20 cellular contexts compared by ENCODE assay signal in genomic region chr22:23395476-23396361, GRCh38.
DNase-seq lines count a peak whose midpoint lies in the region; ATAC-seq, FAIRE-seq and TF ChIP-seq lines count a peak whose summit lies in the region.
"Had no signal": no experiment of that assay in that cellular context is flagged by ENCODE, and none has a peak within 500 bp of the region (broad histone marks: within the 10 kb centered on the region; RNA-seq: fewer than 3 reads in every experiment).

No MANE protein-coding gene starts in this region.

- H3K27me3 ChIP-seq in right cardiac atrium (ENCODE audit: control insufficient read depth, insufficient read depth) (no peaks in the 10 kb centered on the region), RWPE2 (ENCODE audit: insufficient read depth, poor library complexity, severe bottlenecking) (no peaks in the 10 kb centered on the region), GM23338 (ENCODE audit: insufficient read depth) (no peaks in the 10 kb centered on the region)

- H3K4me3 ChIP-seq in right cardiac atrium (ENCODE audit: low read length): no peak overlapping the region
- no peak overlapping the region for H3K4me3 ChIP-seq in RWPE2 (ENCODE audit: severe bottlenecking)
- no peak overlapping the region for H3K4me3 ChIP-seq in GM23338
- H3K4me3 ChIP-seq: PC-9 had no signal

- H3K9me2 ChIP-seq in GM23338 (ENCODE audit: insufficient read depth): no peaks in the 10 kb centered on the region

- H4K20me1 ChIP-seq in GM23338 (replicated peaks; ENCODE audit: insufficient read depth): no peaks in the 10 kb centered on the region

- no peaks in the 10 kb centered on the region for H3K4me1 ChIP-seq in right cardiac atrium (ENCODE audit: control insufficient read depth, insufficient read depth, low read length)
- no peaks in the 10 kb centered on the region for H3K4me1 ChIP-seq in RWPE2 (ENCODE audit: insufficient read depth, poor library complexity, severe bottlenecking)
- no peaks in the 10 kb centered on the region for H3K4me1 ChIP-seq in GM23338 (ENCODE audit: insufficient read depth)

- H3K27me3 Mint-ChIP-seq in mesothelial cell of epicardium (ENCODE audit: low read depth) (no peaks in the 10 kb centered on the region), GM23338 (ENCODE audit: insufficient read depth, low read depth, poor library complexity) (peaks cover 9% of the 10 kb centered on the region)
- H3K27me3 Mint-ChIP-seq: CD4-positive, CD25-positive, alpha-beta regulatory T cell had no signal

- no peaks in the 10 kb centered on the region for H3K79me2 ChIP-seq in GM23338 (replicated peaks; ENCODE audit: insufficient read depth)

- no peaks in the 10 kb centered on the region for H3K9me3 ChIP-seq in right cardiac atrium (ENCODE audit: control insufficient read depth, low read length)
- H3K9me3 ChIP-seq in RWPE2 (ENCODE audit: severe bottlenecking): no peaks in the 10 kb centered on the region

- intact Hi-C loops in Right ventricle myocardium superior (cut with DNase I) (no loop called here), right cardiac atrium (cut with DNase I) (loop anchor here in 1 of 4 donors (10.0 kb wide), 1 partner anchor 139 kb away; no protein-coding TSS in a partner anchor)

- DNase-seq in Right ventricle myocardium superior (peak; percentile 20), right cardiac atrium (no peak), RWPE2 (ENCODE audit: low spot score) (peak; percentile 60), mesothelial cell of epicardium (ENCODE audit: low spot score in 2 of 2, unreplicated experiment in 2 of 2) (no peak), urothelium cell line (ENCODE audit: low spot score) (no peak), GM23338 (ENCODE audit: low spot score) (no peak), NCI-H2081 (lab: John Stamatoyannopoulos, UW) (no peak)
- no peak for DNase-seq in activated CD4-positive, alpha-beta T cell treated with anti-CD3 and anti-CD28 coated beads for 4 hours
- DNase-seq: CD4-positive, CD25-positive, alpha-beta regulatory T cell; GDM1; KBM-7; NCI-H1105 treated with DMSO at 0.1 percent for 48 hours; NCI-H187 treated with DMSO at 0.1 percent for 48 hours; NCI-H2171; NCI-H446 treated with DMSO at 0.1 percent for 48 hours; NCI-H774; PC-9; SIG-M5 had no signal

- H3K27ac ChIP-seq in right cardiac atrium (ENCODE audit: low read length) (no peak overlapping the region), RWPE2 (ENCODE audit: poor library complexity, severe bottlenecking) (no peak overlapping the region), GM23338 (ENCODE audit: low read depth) (no peak overlapping the region)
- H3K27ac ChIP-seq: PC-9 had no signal

- no peaks in the 10 kb centered on the region for H3F3A ChIP-seq in GM23338 (replicated peaks; ENCODE audit: low read depth)

- H3K36me3 ChIP-seq in RWPE2 (ENCODE audit: low read depth) (no peaks in the 10 kb centered on the region), GM23338 (ENCODE audit: insufficient read depth) (no peaks in the 10 kb centered on the region)

- H3K9me3 Mint-ChIP-seq in mesothelial cell of epicardium (no peaks in the 10 kb centered on the region), GM23338 (no peaks in the 10 kb centered on the region)
- H3K9me3 Mint-ChIP-seq: CD4-positive, CD25-positive, alpha-beta regulatory T cell had no signal

- ATAC-seq in Right ventricle myocardium superior (ENCODE audit: poor library complexity): no peak
- no peak for ATAC-seq in right cardiac atrium
- ATAC-seq in RWPE2 (ENCODE audit: low read depth): no peak
- no peak for ATAC-seq in GM23338
- ATAC-seq: HCT116 had no signal

- H3K4me3 Mint-ChIP-seq in mesothelial cell of epicardium (no peak overlapping the region), GM23338 (no peak overlapping the region)
- H3K4me3 Mint-ChIP-seq: CD4-positive, CD25-positive, alpha-beta regulatory T cell had no signal

- no peak overlapping the region for H3K4me2 ChIP-seq in GM23338
- H3K4me2 ChIP-seq: PC-9 had no signal

- H3K4me1 Mint-ChIP-seq in mesothelial cell of epicardium: peaks cover 56% of the 10 kb centered on the region
- H3K4me1 Mint-ChIP-seq in GM23338: no peaks in the 10 kb centered on the region
- H3K4me1 Mint-ChIP-seq: CD4-positive, CD25-positive, alpha-beta regulatory T cell had no signal

- no peak for TF ChIP-seq CTCF in RWPE2 (IDR thresholded peaks at IDR 0.05; ENCODE audit: poor library complexity, severe bottlenecking)
- no peak for TF ChIP-seq CTCF in mesothelial cell of epicardium (IDR thresholded peaks at IDR 0.05; ENCODE audit: unreplicated experiment)
- no peak for TF ChIP-seq CTCF in GM23338 (conservative IDR thresholded peaks at IDR 0.05; ENCODE audit: low read depth in 2 of 2)

- H3K36me3 Mint-ChIP-seq in mesothelial cell of epicardium (peaks cover 18% of the 10 kb centered on the region), GM23338 (ENCODE audit: low read depth) (no peaks in the 10 kb centered on the region)
- H3K36me3 Mint-ChIP-seq: CD4-positive, CD25-positive, alpha-beta regulatory T cell had no signal

- no peak overlapping the region for H2AFZ ChIP-seq in GM23338
- H2AFZ ChIP-seq: PC-9 had no signal

- WGBS in right cardiac atrium: 85% methylated on average over 15 of the region's 15 CpGs

- H3K27ac Mint-ChIP-seq in mesothelial cell of epicardium (peak overlapping the region; percentile 25), GM23338 (no peak overlapping the region)
- H3K27ac Mint-ChIP-seq: CD4-positive, CD25-positive, alpha-beta regulatory T cell had no signal

- FAIRE-seq in urothelium cell line (lab: Jason Lieb, UNC): peak; percentile 32
- FAIRE-seq: GM12892 had no signal

TF ChIP-seq in GM23338, 12 proteins besides CTCF, POLR2A, EP300 and RAD21:
- TF ChIP-seq POLR2AphosphoS5 (IDR thresholded peaks at IDR 0.05; ENCODE audit: low read depth) (no peak), ETS1 (IDR thresholded peaks at IDR 0.05) (no peak), EZH2phosphoT487 (IDR thresholded peaks at IDR 0.05; ENCODE audit: unreplicated experiment) (no peak)

Comparison
In these comparisons a context has a peak if more than half of its experiments do, and no peak if none do; other contexts are left out.
1. DNase-seq: peak in Right ventricle myocardium superior (single experiment) and RWPE2 (single experiment); none in right cardiac atrium (0 of 3), mesothelial cell of epicardium (0 of 2), urothelium cell line (single experiment), GM23338 (single experiment), activated CD4-positive, alpha-beta T cell treated with anti-CD3 and anti-CD28 coated beads for 4 hours (0 of 2) and NCI-H2081 (0 of 2).